Comparison of ENCODE assay signal across 10 cellular contexts in the genomic region with DNA sequence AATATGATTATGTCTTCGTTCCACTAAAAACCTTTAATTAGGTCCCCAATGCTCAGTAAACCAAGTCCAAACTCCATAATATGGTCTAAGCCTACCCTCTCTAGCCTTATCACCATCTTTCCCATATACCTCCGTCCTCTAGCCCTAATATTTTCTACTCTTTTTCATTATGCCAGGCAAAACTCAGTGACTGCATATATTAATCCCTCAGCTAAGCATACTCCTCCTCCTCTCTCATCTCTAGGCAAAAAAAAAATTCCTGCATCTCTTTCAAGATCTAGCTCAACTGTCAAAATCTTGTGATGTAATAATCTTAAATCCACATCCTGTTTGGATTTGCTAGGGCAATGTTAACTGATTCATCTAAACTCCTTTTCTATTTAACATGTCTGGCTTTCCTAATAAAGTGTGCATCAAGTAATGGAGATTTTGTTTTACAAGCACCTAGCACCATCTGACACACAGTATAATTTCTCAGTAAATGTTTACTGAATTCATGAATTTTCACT. TPM values are rescaled to one million over a fixed set of nuclear protein-coding genes. Genes with fewer than 3 reads are reported as not detected.
DNase-seq lines count a peak whose midpoint lies in the region; ATAC-seq and TF ChIP-seq lines count a peak whose summit lies in the region.
"Had no signal": no experiment of that assay in that cellular context is flagged by ENCODE, and none has a peak within 500 bp of the region (broad histone marks: within the 10 kb centered on the region; RNA-seq: fewer than 3 reads in every experiment).

No MANE protein-coding gene starts in this region.

- POLR2A ChIA-PET in activated naive CD8-positive, alpha-beta T cell treated with anti-CD3 and anti-CD28 coated beads, Interleukin-2, amount 10 ng/mL, durations not matched to agents 7 days and 5 days (lab: Charles Lee), result interaction anchor here (1.4 to 2.9 kb wide), 4 partner anchors 10 to 368 kb away, joined by 3 to 29 read pairs (median 7); a partner anchor contains a TSS

- no peaks in the 10 kb centered on the region for H3K27me3 Mint-ChIP-seq in activated T-cell treated with anti-CD3 and anti-CD28 coated beads, Interleukin-2, amount 50 U/mL, for 4 hours (ENCODE audit: low read depth)
- no peaks in the 10 kb centered on the region for H3K27me3 Mint-ChIP-seq in activated naive CD8-positive, alpha-beta T cell treated with anti-CD3 and anti-CD28 coated beads, Interleukin-2, amount 10 ng/mL, durations not matched to agents 7 days and 5 days
- no peaks in the 10 kb centered on the region for H3K27me3 Mint-ChIP-seq in nephron progenitor cell (ENCODE audit: low read depth, poor library complexity)
- no peaks in the 10 kb centered on the region for H3K27me3 Mint-ChIP-seq in glutamatergic neuron (ENCODE audit: unreplicated experiment)

- peak overlapping the region; percentile 78 for H3K27ac Mint-ChIP-seq in activated naive CD8-positive, alpha-beta T cell treated with anti-CD3 and anti-CD28 coated beads, Interleukin-2, amount 10 ng/mL, durations not matched to agents 7 days and 5 days
- H3K27ac Mint-ChIP-seq in nephron progenitor cell (peak overlapping the region; percentile 0), glutamatergic neuron (ENCODE audit: unreplicated experiment) (no peak overlapping the region)

- H3K36me3 Mint-ChIP-seq in activated T-cell treated with anti-CD3 and anti-CD28 coated beads, Interleukin-2, amount 50 U/mL, for 4 hours (ENCODE audit: insufficient read depth), result peaks cover 26% of the 10 kb centered on the region
- peaks cover 32% of the 10 kb centered on the region for H3K36me3 Mint-ChIP-seq in activated naive CD8-positive, alpha-beta T cell treated with anti-CD3 and anti-CD28 coated beads, Interleukin-2, amount 10 ng/mL, durations not matched to agents 7 days and 5 days
- peaks cover 44% of the 10 kb centered on the region for H3K36me3 Mint-ChIP-seq in nephron progenitor cell (ENCODE audit: low read depth)
- no peaks in the 10 kb centered on the region for H3K36me3 Mint-ChIP-seq in glutamatergic neuron (ENCODE audit: unreplicated experiment)

- H3K4me3 Mint-ChIP-seq in activated T-cell treated with anti-CD3 and anti-CD28 coated beads, Interleukin-2, amount 50 U/mL, for 4 hours, result peak overlapping the region; percentile 20
- H3K4me3 Mint-ChIP-seq in activated naive CD8-positive, alpha-beta T cell treated with anti-CD3 and anti-CD28 coated beads, Interleukin-2, amount 10 ng/mL, durations not matched to agents 7 days and 5 days, result peak overlapping the region; percentile 28
- H3K4me3 Mint-ChIP-seq in nephron progenitor cell, result no peak overlapping the region
- no peak overlapping the region for H3K4me3 Mint-ChIP-seq in glutamatergic neuron (ENCODE audit: unreplicated experiment)

- peaks cover 3% of the 10 kb centered on the region for H3K36me3 ChIP-seq in H7 (replicated peaks; ENCODE audit: control insufficient read depth, insufficient read depth, low read length)

- no peak for ATAC-seq in activated T-cell treated with anti-CD3 and anti-CD28 coated beads, Interleukin-2, amount 50 U/mL, for 4 hours
- ATAC-seq in activated naive CD8-positive, alpha-beta T cell treated with anti-CD3 and anti-CD28 coated beads, Interleukin-2, amount 10 ng/mL, durations not matched to agents 7 days and 5 days (ENCODE audit: low read depth), result no peak

- TF ChIP-seq CTCF in nephron progenitor cell (IDR thresholded peaks at IDR 0.05) (no peak), glutamatergic neuron (IDR thresholded peaks at IDR 0.05; ENCODE audit: partially characterized antibody, unreplicated experiment) (no peak)

- DNase-seq in activated T-cell treated with anti-CD3 and anti-CD28 coated beads, Interleukin-2, amount 50 U/mL, for 4 hours, result no peak
- DNase-seq in activated T-cell treated with anti-CD3 and anti-CD28 coated beads for 4 hours (no peak), LHCN-M2 (ENCODE audit: low read depth) (peak; percentile 10), nephron progenitor cell (no peak), glutamatergic neuron (no peak), NCI-H1417 treated with DMSO at 0.1 percent for 48 hours (lab: John Stamatoyannopoulos, UW) (no peak), H7 (no peak)
- no peak for DNase-seq in activated naive CD8-positive, alpha-beta T cell treated with anti-CD3 and anti-CD28 coated beads, Interleukin-2, amount 10 ng/mL, durations not matched to agents 7 days and 5 days
- DNase-seq: MG63, midbrain had no signal

- no peaks in the 10 kb centered on the region for H3K27me3 ChIP-seq in H7 (ENCODE audit: control insufficient read depth, insufficient read depth, low read length)
- H3K27me3 ChIP-seq: MG63 had no signal

- no peaks in the 10 kb centered on the region for H3K9me3 Mint-ChIP-seq in activated T-cell treated with anti-CD3 and anti-CD28 coated beads, Interleukin-2, amount 50 U/mL, for 4 hours
- no peaks in the 10 kb centered on the region for H3K9me3 Mint-ChIP-seq in activated naive CD8-positive, alpha-beta T cell treated with anti-CD3 and anti-CD28 coated beads, Interleukin-2, amount 10 ng/mL, durations not matched to agents 7 days and 5 days
- H3K9me3 Mint-ChIP-seq in nephron progenitor cell (no peaks in the 10 kb centered on the region), glutamatergic neuron (ENCODE audit: unreplicated experiment) (no peaks in the 10 kb centered on the region)

- H3K4me3 ChIP-seq in H7 (ENCODE audit: insufficient read depth, low read depth, low read length), result no peak overlapping the region
- H3K4me3 ChIP-seq: MG63 had no signal

- peaks cover 40% of the 10 kb centered on the region for H3K4me1 Mint-ChIP-seq in activated T-cell treated with anti-CD3 and anti-CD28 coated beads, Interleukin-2, amount 50 U/mL, for 4 hours (ENCODE audit: low read depth)
- peaks cover 32% of the 10 kb centered on the region for H3K4me1 Mint-ChIP-seq in activated naive CD8-positive, alpha-beta T cell treated with anti-CD3 and anti-CD28 coated beads, Interleukin-2, amount 10 ng/mL, durations not matched to agents 7 days and 5 days
- no peaks in the 10 kb centered on the region for H3K4me1 Mint-ChIP-seq in nephron progenitor cell
- no peaks in the 10 kb centered on the region for H3K4me1 Mint-ChIP-seq in glutamatergic neuron (ENCODE audit: low read depth, unreplicated experiment)

RNA-seq across cellular contexts. Expression of a gene that starts 20.4 kb away (rescaled TPM):
- total RNA-seq in activated T-cell treated with anti-CD3 and anti-CD28 coated beads, Interleukin-2, amount 50 U/mL, for 4 hours, result 100 to 1,000 TPM in 2 of 3 donors, 10 to 100 TPM in 1; 94.0 to 113 (median 101) TPM
- 12.2 and 13.8 TPM in 2 replicates for total RNA-seq in LHCN-M2 (2014; rRNA removed)
- polyA plus RNA-seq in LHCN-M2 (2012), result 13.0 TPM
- 10 to 100 TPM; 87.1 to 92.1 TPM for total RNA-seq in activated naive CD8-positive, alpha-beta T cell treated with anti-CD3 and anti-CD28 coated beads, Interleukin-2, amount 10 ng/mL, durations not matched to agents 7 days and 5 days
- total RNA-seq in glutamatergic neuron (ENCODE audit: unreplicated experiment), result 41.6 TPM
- total RNA-seq in H7 (2014; rRNA removed; shearing (Covaris generic)), result 24.1 and 33.5 TPM in 2 replicates

RNA-seq across cellular contexts. Expression of a gene that starts 20.6 kb away (rescaled TPM):
- 10 to 100 TPM; 34.8 to 46.2 (median 37.3) TPM for total RNA-seq in activated T-cell treated with anti-CD3 and anti-CD28 coated beads, Interleukin-2, amount 50 U/mL, for 4 hours
- total RNA-seq in LHCN-M2 (2014; rRNA removed) (15.6 and 18.2 TPM in 2 replicates), glutamatergic neuron (ENCODE audit: unreplicated experiment) (3.4 TPM)
- 5.4 TPM for polyA plus RNA-seq in LHCN-M2 (2012)
- 10 to 100 TPM; 25.6 to 25.7 TPM for total RNA-seq in activated naive CD8-positive, alpha-beta T cell treated with anti-CD3 and anti-CD28 coated beads, Interleukin-2, amount 10 ng/mL, durations not matched to agents 7 days and 5 days
- 94.3 and 95.0 TPM in 2 replicates for total RNA-seq in H7 (2014; rRNA removed; shearing (Covaris generic))

RNA-seq across cellular contexts. Expression of a gene that starts 58.8 kb away (rescaled TPM):
- 10 to 100 TPM; 35.0 to 40.0 (median 38.9) TPM for total RNA-seq in activated T-cell treated with anti-CD3 and anti-CD28 coated beads, Interleukin-2, amount 50 U/mL, for 4 hours
- total RNA-seq in LHCN-M2 (2014; rRNA removed), result 46.3 and 46.4 TPM in 2 replicates
- polyA plus RNA-seq in LHCN-M2 (2012), result 27.2 TPM
- 10 to 100 TPM; 69.3 to 75.6 TPM for total RNA-seq in activated naive CD8-positive, alpha-beta T cell treated with anti-CD3 and anti-CD28 coated beads, Interleukin-2, amount 10 ng/mL, durations not matched to agents 7 days and 5 days
- total RNA-seq in glutamatergic neuron (ENCODE audit: unreplicated experiment), result 54.9 TPM
- 20.5 and 28.5 TPM in 2 replicates for total RNA-seq in H7 (2014; rRNA removed; shearing (Covaris generic))

Comparison
In these comparisons a context has a peak if more than half of its experiments do, and no peak if none do; other contexts are left out.
1. H3K4me3 Mint-ChIP-seq: peak in activated T-cell treated with anti-CD3 and anti-CD28 coated beads, Interleukin-2, amount 50 U/mL, for 4 hours (single experiment) and activated naive CD8-positive, alpha-beta T cell treated with anti-CD3 and anti-CD28 coated beads, Interleukin-2, amount 10 ng/mL, durations not matched to agents 7 days and 5 days (single experiment); none in nephron progenitor cell (single experiment) and glutamatergic neuron (single experiment).